ENCODE assay signal across 1 cellular context in the genomic region with DNA sequence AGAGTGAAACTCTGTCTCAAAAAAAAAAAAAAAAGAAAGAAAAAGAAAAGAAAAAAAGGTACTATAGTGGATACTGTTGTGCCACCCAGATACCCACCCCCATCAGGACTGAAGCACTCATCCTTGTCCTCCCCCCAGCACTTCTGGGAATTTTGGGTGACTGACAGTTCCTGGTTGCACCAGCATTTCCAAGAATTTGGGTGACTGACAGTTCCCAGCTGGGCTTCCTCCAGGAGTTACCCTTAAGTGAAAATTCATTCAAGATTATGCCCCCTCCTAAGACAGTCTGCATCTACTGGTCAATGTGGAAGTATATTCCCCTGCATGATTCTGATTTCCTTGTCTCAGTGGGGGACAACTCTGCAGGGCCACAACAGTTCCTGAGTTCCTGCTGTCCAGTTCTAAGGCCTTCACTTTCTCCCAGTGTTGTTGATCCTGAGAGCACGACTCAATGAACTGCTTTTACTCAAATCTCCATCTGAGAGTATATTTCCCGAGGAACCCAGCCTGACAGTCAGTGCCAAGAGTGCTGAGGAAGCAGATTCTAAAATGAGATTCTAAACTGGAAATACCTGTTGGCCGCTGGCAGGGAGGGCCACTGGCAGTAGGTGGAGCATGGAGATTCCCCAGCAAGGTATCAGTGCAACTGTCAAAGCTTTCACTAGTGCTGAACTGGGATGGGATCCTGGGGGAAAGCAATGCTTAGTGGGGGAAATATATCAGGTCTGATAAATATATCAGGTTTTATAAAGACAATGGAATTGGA.
TF ChIP-seq lines count a peak whose summit lies in the region.

No MANE protein-coding gene starts in this region.

TF ChIP-seq in K562, 482 proteins besides CTCF, POLR2A, EP300 and RAD21 (continues in another document):
- TF ChIP-seq SOX6 (IDR thresholded peaks at IDR 0.05) (no peak), ZFP30 (CRISPR knock-in tag; IDR thresholded peaks at IDR 0.05; ENCODE audit: borderline replicate concordance) (no peak), WHSC1 (IDR thresholded peaks at IDR 0.05; ENCODE audit: low read length) (no peak), NEUROD1 (IDR thresholded peaks at IDR 0.05; ENCODE audit: borderline replicate concordance, low read depth, low read length, partially characterized antibody) (no peak), DACH1 (IDR thresholded peaks at IDR 0.05; ENCODE audit: partially characterized antibody) (no peak), ILF3 (IDR thresholded peaks at IDR 0.05; ENCODE audit: borderline replicate concordance) (no peak), PYGO2 (tag; IDR thresholded peaks at IDR 0.05) (no peak), NCOA4 (IDR thresholded peaks at IDR 0.05; ENCODE audit: partially characterized antibody) (no peak), HES1 (IDR thresholded peaks at IDR 0.05; ENCODE audit: low read depth) (no peak), ZNF184 (CRISPR knock-in tag; IDR thresholded peaks at IDR 0.05) (no peak), POLR2AphosphoS5 (IDR thresholded peaks at IDR 0.05; ENCODE audit: control insufficient read depth, insufficient read depth, low read depth, low read length) (no peak), ZNF124 (CRISPR knock-in tag; IDR thresholded peaks at IDR 0.05) (no peak), CEBPB (tag; IDR thresholded peaks at IDR 0.05) (peak; percentile 55), SMARCA4 (IDR thresholded peaks at IDR 0.05) (peak; percentile 43; the same call in 1 of the 2 replicates), RBM14 (IDR thresholded peaks at IDR 0.05; ENCODE audit: borderline replicate concordance, insufficient read depth, low read depth, low read length) (no peak), MYBL2 (IDR thresholded peaks at IDR 0.05; ENCODE audit: low read depth) (no peak), MYBL2 (CRISPR knock-in tag; IDR thresholded peaks at IDR 0.05; ENCODE audit: borderline replicate concordance) (no peak), ZNF76 (CRISPR knock-in tag; IDR thresholded peaks at IDR 0.05; ENCODE audit: borderline replicate concordance) (no peak), SRSF7 (optimal IDR thresholded peaks at IDR 0.05; ENCODE audit: low read depth, low read length) (no peak), BCL6 (CRISPR knock-in tag; IDR thresholded peaks at IDR 0.05) (no peak), PHF21A (IDR thresholded peaks at IDR 0.05; ENCODE audit: borderline replicate concordance, low read depth) (no peak), RBBP5 (IDR thresholded peaks at IDR 0.05; ENCODE audit: borderline replicate concordance, insufficient read depth, low read length, poor library complexity, severe bottlenecking) (no peak), ELF1 (tag; IDR thresholded peaks at IDR 0.05) (no peak), MAFK (IDR thresholded peaks at IDR 0.05; ENCODE audit: low read length) (peak; percentile 81), ZNF644 (tag; IDR thresholded peaks at IDR 0.05; ENCODE audit: low read depth) (no peak), MCM7 (IDR thresholded peaks at IDR 0.05) (no peak), ZNF143 (CRISPR knock-in tag; IDR thresholded peaks at IDR 0.05) (no peak), ZNF324 (CRISPR knock-in tag; IDR thresholded peaks at IDR 0.05) (no peak), MTA3 (IDR thresholded peaks at IDR 0.05; ENCODE audit: borderline replicate concordance) (no peak), MCM5 (IDR thresholded peaks at IDR 0.05; ENCODE audit: low read depth) (no peak)
- TF ChIP-seq, protein P1, sequence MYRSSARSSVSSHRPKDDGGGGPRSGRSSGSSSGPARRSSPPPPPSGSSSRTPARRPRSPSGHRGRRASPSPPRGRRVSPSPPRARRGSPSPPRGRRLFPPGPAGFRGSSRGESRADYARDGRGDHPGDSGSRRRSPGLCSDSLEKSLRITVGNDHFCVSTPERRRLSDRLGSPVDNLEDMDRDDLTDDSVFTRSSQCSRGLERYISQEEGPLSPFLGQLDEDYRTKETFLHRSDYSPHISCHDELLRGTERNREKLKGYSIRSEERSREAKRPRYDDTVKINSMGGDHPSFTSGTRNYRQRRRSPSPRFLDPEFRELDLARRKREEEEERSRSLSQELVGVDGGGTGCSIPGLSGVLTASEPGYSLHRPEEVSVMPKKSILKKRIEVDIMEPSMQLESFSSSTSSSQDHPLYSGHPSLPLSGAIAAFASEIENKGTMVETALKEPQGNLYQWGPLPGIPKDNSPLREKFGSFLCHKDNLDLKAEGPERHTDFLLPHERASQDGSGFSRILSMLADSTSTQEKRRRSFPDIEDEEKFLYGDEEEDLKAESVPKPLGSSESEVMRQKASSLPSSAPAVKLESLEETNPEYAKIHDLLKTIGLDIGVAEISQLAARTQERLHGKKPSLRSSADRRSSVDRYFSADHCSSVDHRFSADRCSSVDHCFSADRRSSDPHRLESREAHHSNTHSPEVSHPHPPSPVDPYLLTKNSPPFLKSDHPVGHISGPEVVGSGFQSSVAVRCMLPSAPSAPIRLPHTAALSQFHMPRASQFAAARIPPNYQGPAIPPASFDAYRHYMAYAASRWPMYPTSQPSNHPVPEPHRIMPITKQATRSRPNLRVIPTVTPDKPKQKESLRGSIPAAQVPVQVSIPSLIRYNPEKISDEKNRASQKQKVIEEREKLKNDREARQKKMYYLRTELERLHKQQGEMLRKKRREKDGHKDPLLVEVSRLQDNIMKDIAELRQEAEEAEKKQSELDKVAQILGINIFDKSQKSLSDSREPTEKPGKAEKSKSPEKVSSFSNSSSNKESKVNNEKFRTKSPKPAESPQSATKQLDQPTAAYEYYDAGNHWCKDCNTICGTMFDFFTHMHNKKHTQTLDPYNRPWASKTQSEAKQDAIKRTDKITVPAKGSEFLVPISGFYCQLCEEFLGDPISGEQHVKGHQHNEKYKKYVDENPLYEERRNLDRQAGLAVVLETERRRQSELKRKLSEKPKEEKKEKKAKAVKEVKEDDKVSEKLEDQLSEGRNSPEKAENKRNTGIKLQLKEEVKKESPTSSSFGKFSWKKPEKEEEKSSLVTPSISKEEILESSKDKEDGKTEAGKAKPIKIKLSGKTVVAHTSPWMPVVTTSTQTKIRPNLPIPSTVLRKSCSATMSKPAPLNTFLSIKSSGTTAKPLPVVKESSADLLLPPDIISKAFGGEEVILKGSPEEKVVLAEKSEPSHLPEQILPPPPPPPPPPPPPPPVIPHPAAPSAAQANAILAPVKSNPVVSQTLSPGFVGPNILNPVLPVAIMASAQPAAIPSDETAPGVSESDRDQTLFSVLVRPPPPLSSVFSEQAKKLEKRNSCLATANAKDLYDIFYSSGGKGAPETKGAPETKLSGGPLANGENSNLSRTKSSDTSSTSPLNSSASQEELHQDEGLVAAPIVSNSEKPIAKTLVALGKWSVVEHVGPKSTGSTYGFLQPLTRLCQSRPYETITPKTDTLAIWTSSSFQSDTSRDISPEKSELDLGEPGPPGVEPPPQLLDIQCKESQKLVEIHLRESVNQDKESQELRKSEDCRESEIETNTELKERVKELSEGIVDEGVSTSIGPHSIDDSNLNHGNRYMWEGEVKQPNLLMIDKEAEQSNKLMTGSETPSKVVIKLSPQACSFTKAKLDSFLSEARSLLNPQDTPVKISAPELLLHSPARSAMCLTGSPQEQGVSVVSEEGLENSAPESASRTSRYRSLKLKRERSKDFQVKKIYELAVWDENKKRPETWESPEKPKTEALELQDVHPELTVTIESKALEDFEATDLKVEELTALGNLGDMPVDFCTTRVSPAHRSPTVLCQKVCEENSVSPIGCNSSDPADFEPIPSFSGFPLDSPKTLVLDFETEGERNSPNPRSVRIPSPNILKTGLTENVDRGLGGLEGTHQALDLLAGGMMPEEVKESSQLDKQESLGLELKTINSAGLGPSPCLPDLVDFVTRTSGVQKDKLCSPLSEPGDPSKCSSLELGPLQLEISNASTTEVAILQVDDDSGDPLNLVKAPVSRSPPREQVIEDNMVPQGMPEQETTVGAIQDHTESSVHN (IDR thresholded peaks at IDR 0.05; ENCODE audit: borderline replicate concordance in 1 of 2, low read depth in 1 of 2) = 0 out of 4 replicates have a peak, but pooled peaks of 1 of the 2 experiments have one; percentile 65
- TF ChIP-seq, protein P2, sequence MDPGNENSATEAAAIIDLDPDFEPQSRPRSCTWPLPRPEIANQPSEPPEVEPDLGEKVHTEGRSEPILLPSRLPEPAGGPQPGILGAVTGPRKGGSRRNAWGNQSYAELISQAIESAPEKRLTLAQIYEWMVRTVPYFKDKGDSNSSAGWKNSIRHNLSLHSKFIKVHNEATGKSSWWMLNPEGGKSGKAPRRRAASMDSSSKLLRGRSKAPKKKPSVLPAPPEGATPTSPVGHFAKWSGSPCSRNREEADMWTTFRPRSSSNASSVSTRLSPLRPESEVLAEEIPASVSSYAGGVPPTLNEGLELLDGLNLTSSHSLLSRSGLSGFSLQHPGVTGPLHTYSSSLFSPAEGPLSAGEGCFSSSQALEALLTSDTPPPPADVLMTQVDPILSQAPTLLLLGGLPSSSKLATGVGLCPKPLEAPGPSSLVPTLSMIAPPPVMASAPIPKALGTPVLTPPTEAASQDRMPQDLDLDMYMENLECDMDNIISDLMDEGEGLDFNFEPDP (CRISPR knock-in tag; IDR thresholded peaks at IDR 0.05) = no peak
- TF ChIP-seq, protein P3, sequence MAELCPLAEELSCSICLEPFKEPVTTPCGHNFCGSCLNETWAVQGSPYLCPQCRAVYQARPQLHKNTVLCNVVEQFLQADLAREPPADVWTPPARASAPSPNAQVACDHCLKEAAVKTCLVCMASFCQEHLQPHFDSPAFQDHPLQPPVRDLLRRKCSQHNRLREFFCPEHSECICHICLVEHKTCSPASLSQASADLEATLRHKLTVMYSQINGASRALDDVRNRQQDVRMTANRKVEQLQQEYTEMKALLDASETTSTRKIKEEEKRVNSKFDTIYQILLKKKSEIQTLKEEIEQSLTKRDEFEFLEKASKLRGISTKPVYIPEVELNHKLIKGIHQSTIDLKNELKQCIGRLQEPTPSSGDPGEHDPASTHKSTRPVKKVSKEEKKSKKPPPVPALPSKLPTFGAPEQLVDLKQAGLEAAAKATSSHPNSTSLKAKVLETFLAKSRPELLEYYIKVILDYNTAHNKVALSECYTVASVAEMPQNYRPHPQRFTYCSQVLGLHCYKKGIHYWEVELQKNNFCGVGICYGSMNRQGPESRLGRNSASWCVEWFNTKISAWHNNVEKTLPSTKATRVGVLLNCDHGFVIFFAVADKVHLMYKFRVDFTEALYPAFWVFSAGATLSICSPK (IDR thresholded peaks at IDR 0.05; ENCODE audit: borderline replicate concordance) = no peak
- TF ChIP-seq, protein P4, sequence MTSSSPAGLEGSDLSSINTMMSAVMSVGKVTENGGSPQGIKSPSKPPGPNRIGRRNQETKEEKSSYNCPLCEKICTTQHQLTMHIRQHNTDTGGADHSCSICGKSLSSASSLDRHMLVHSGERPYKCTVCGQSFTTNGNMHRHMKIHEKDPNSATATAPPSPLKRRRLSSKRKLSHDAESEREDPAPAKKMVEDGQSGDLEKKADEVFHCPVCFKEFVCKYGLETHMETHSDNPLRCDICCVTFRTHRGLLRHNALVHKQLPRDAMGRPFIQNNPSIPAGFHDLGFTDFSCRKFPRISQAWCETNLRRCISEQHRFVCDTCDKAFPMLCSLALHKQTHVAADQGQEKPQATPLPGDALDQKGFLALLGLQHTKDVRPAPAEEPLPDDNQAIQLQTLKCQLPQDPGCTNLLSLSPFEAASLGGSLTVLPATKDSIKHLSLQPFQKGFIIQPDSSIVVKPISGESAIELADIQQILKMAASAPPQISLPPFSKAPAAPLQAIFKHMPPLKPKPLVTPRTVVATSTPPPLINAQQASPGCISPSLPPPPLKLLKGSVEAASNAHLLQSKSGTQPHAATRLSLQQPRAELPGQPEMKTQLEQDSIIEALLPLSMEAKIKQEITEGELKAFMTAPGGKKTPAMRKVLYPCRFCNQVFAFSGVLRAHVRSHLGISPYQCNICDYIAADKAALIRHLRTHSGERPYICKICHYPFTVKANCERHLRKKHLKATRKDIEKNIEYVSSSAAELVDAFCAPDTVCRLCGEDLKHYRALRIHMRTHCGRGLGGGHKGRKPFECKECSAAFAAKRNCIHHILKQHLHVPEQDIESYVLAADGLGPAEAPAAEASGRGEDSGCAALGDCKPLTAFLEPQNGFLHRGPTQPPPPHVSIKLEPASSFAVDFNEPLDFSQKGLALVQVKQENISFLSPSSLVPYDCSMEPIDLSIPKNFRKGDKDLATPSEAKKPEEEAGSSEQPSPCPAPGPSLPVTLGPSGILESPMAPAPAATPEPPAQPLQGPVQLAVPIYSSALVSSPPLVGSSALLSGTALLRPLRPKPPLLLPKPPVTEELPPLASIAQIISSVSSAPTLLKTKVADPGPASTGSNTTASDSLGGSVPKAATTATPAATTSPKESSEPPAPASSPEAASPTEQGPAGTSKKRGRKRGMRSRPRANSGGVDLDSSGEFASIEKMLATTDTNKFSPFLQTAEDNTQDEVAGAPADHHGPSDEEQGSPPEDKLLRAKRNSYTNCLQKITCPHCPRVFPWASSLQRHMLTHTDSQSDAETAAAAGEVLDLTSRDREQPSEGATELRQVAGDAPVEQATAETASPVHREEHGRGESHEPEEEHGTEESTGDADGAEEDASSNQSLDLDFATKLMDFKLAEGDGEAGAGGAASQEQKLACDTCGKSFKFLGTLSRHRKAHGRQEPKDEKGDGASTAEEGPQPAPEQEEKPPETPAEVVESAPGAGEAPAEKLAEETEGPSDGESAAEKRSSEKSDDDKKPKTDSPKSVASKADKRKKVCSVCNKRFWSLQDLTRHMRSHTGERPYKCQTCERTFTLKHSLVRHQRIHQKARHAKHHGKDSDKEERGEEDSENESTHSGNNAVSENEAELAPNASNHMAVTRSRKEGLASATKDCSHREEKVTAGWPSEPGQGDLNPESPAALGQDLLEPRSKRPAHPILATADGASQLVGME (CRISPR knock-in tag; IDR thresholded peaks at IDR 0.05) = no peak
- TF ChIP-seq, protein P5, sequence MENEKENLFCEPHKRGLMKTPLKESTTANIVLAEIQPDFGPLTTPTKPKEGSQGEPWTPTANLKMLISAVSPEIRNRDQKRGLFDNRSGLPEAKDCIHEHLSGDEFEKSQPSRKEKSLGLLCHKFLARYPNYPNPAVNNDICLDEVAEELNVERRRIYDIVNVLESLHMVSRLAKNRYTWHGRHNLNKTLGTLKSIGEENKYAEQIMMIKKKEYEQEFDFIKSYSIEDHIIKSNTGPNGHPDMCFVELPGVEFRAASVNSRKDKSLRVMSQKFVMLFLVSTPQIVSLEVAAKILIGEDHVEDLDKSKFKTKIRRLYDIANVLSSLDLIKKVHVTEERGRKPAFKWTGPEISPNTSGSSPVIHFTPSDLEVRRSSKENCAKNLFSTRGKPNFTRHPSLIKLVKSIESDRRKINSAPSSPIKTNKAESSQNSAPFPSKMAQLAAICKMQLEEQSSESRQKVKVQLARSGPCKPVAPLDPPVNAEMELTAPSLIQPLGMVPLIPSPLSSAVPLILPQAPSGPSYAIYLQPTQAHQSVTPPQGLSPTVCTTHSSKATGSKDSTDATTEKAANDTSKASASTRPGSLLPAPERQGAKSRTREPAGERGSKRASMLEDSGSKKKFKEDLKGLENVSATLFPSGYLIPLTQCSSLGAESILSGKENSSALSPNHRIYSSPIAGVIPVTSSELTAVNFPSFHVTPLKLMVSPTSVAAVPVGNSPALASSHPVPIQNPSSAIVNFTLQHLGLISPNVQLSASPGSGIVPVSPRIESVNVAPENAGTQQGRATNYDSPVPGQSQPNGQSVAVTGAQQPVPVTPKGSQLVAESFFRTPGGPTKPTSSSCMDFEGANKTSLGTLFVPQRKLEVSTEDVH (IDR thresholded peaks at IDR 0.05; ENCODE audit: low read depth, partially characterized antibody) = no peak
